In the genomic region with DNA sequence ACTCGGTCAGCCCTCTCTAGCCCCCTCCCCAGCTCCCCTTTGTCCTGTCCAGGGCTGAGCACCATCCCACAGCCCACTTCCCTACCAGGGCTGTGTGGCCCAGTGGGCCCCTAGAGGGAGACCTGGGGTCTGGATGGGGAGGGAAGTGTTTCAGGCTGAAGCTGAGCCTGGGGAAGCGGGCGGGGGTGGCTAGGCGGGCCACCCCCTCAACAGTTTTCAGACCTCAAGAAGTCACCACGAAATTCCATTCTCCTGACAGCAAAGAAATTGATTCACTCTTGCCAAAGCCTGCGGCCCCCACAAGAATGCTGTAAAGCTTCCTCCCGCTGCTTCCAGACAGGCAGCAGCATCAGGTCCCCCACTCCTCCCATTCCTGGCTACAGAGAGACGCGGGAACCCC, we compare ENCODE assay signal across 14 cellular contexts. TPM values are rescaled to one million over a fixed set of nuclear protein-coding genes. Genes with fewer than 3 reads are reported as not detected.
DNase-seq lines count a peak whose midpoint lies in the region; ATAC-seq lines count a peak whose summit lies in the region.
"Had no signal": no experiment of that assay in that cellular context is flagged by ENCODE, and none has a peak within 500 bp of the region (broad histone marks: within the 10 kb centered on the region; RNA-seq: fewer than 3 reads in every experiment).

No MANE protein-coding gene starts in this region.

- H3K9me3 Mint-ChIP-seq in activated CD4-positive, alpha-beta memory T cell treated with anti-CD3 and anti-CD28 coated beads, Interleukin-2, amount 10 ng/mL, durations not matched to agents 7 days and 5 days, result no peaks in the 10 kb centered on the region
- H3K9me3 Mint-ChIP-seq: CD8-positive, alpha-beta T cell had no signal

- no peak overlapping the region for H3K27ac Mint-ChIP-seq in activated CD4-positive, alpha-beta memory T cell treated with anti-CD3 and anti-CD28 coated beads, Interleukin-2, amount 10 ng/mL, durations not matched to agents 7 days and 5 days

- H3K4me3 Mint-ChIP-seq in activated CD4-positive, alpha-beta memory T cell treated with anti-CD3 and anti-CD28 coated beads, Interleukin-2, amount 10 ng/mL, durations not matched to agents 7 days and 5 days, result no peak overlapping the region

- 62% methylated on average over 9 of the region's 9 CpGs for WGBS in right cardiac atrium

- H3K9me3 ChIP-seq in right cardiac atrium (ENCODE audit: control insufficient read depth, low read length), result no peaks in the 10 kb centered on the region
- H3K9me3 ChIP-seq: tibial nerve had no signal

- H3K27me3 ChIP-seq in ACC112 (ENCODE audit: insufficient read depth, low read length) (no peaks in the 10 kb centered on the region), right cardiac atrium (ENCODE audit: control insufficient read depth, insufficient read depth) (no peaks in the 10 kb centered on the region)

- no peaks in the 10 kb centered on the region for H3K36me3 ChIP-seq in ACC112 (ENCODE audit: insufficient read depth, low read length)
- H3K36me3 ChIP-seq: tibial nerve had no signal

- DNase-seq in HK-2 (ENCODE audit: unreplicated experiment) (peak; percentile 89), amniotic stem cell (lab: John Stamatoyannopoulos, UW) (peak; percentile 83), kidney tubule cell (ENCODE audit: low spot score) (peak; percentile 96), right cardiac atrium (no peak), KG1 (lab: John Stamatoyannopoulos, UW) (no peak)
- DNase-seq in activated effector memory CD4-positive, alpha-beta T cell treated with Interleukin-2 at 50 U/mL for 16 hours, result no peak
- no peak for DNase-seq in activated CD4-positive, alpha-beta memory T cell treated with anti-CD3 and anti-CD28 coated beads, Interleukin-2, amount 10 ng/mL, durations not matched to agents 7 days and 5 days
- DNase-seq: activated naive CD4-positive, alpha-beta T cell treated with Interleukin-2 at 50 U/mL for 16 hours; CD8-positive, alpha-beta T cell; NCI-H510A had no signal

- peaks cover 16% of the 10 kb centered on the region for H3K36me3 Mint-ChIP-seq in activated CD4-positive, alpha-beta memory T cell treated with anti-CD3 and anti-CD28 coated beads, Interleukin-2, amount 10 ng/mL, durations not matched to agents 7 days and 5 days (ENCODE audit: low read depth)

- H3K27ac ChIP-seq in ACC112 (ENCODE audit: low read depth, low read length), result no peak overlapping the region
- no peak overlapping the region for H3K27ac ChIP-seq in right cardiac atrium (ENCODE audit: low read length)

- intact Hi-C loops in right cardiac atrium (cut with DNase I), result no loop called here

- POLR2A ChIA-PET in activated CD4-positive, alpha-beta memory T cell treated with anti-CD3 and anti-CD28 coated beads, Interleukin-2, amount 10 ng/mL, durations not matched to agents 7 days and 5 days (lab: Charles Lee), result interaction anchor here (2.2 kb wide), 1 partner anchor 11 kb away, joined by 7 read pairs; no protein-coding TSS in a partner anchor

- peaks cover 42% of the 10 kb centered on the region for H3K4me1 ChIP-seq in ACC112 (ENCODE audit: control insufficient read depth, insufficient read depth, low read length, unreplicated experiment)
- H3K4me1 ChIP-seq in right cardiac atrium (ENCODE audit: control insufficient read depth, insufficient read depth, low read length), result no peaks in the 10 kb centered on the region

- peaks cover 10% of the 10 kb centered on the region for H3K27me3 Mint-ChIP-seq in activated CD4-positive, alpha-beta memory T cell treated with anti-CD3 and anti-CD28 coated beads, Interleukin-2, amount 10 ng/mL, durations not matched to agents 7 days and 5 days

- no peak for ATAC-seq in right cardiac atrium
- ATAC-seq: CD8-positive, alpha-beta T cell had no signal

- H3K4me3 ChIP-seq in ACC112 (ENCODE audit: low read depth, low read length) (0 out of 2 replicates have a peak overlapping the region, but pooled peaks have one; percentile 9), right cardiac atrium (ENCODE audit: low read length) (no peak overlapping the region)
- H3K4me3 ChIP-seq: tibial nerve had no signal

- H3K79me2 ChIP-seq in ACC112 (ENCODE audit: control insufficient read depth, insufficient read depth, low read length, unreplicated experiment), result peaks cover 10% of the 10 kb centered on the region

- no peak overlapping the region for H2AFZ ChIP-seq in ACC112 (ENCODE audit: low read length, unreplicated experiment)

- H3K4me1 Mint-ChIP-seq in activated CD4-positive, alpha-beta memory T cell treated with anti-CD3 and anti-CD28 coated beads, Interleukin-2, amount 10 ng/mL, durations not matched to agents 7 days and 5 days, result peaks cover 28% of the 10 kb centered on the region

- CTCF ChIA-PET in activated CD4-positive, alpha-beta memory T cell treated with anti-CD3 and anti-CD28 coated beads, Interleukin-2, amount 10 ng/mL, durations not matched to agents 7 days and 5 days (lab: Charles Lee), result no interaction called here

RNA-seq across cellular contexts. Expression of a gene that starts 2.6 kb away (rescaled TPM):
- total RNA-seq in right cardiac atrium, result 1 to 10 TPM; 3.6 to 6.6 (median 4.8) TPM
- polyA plus RNA-seq in right cardiac atrium, result 6.0 TPM
- total RNA-seq in activated CD4-positive, alpha-beta memory T cell treated with anti-CD3 and anti-CD28 coated beads, Interleukin-2, amount 10 ng/mL, durations not matched to agents 7 days and 5 days, result 100 to 1,000 TPM; 105 to 109 TPM

RNA-seq across cellular contexts. Expression of a gene that starts 38.3 kb away (rescaled TPM):
- 10 to 100 TPM; 15.4 to 19.0 (median 16.1) TPM for total RNA-seq in right cardiac atrium
- polyA plus RNA-seq in right cardiac atrium, result 16.9 TPM
- 10 to 100 TPM; 31.1 to 32.9 TPM for total RNA-seq in activated CD4-positive, alpha-beta memory T cell treated with anti-CD3 and anti-CD28 coated beads, Interleukin-2, amount 10 ng/mL, durations not matched to agents 7 days and 5 days

RNA-seq across cellular contexts. Expression of a gene that starts 40.8 kb away (rescaled TPM):
- not detected for total RNA-seq in right cardiac atrium
- polyA plus RNA-seq in right cardiac atrium, result not detected
- not detected for total RNA-seq in activated CD4-positive, alpha-beta memory T cell treated with anti-CD3 and anti-CD28 coated beads, Interleukin-2, amount 10 ng/mL, durations not matched to agents 7 days and 5 days
- total RNA-seq: CD8-positive, alpha-beta T cell; endothelial cell of umbilical vein; lung microvascular endothelial cell; tibial nerve had no signal
- polyA plus RNA-seq: endothelial cell of umbilical vein had no signal

RNA-seq across cellular contexts. Expression of a gene that starts 41.8 kb away (rescaled TPM):
- total RNA-seq in right cardiac atrium, result 10 to 100 TPM; 10.6 to 16.0 (median 15.2) TPM
- polyA plus RNA-seq in right cardiac atrium, result 7.9 TPM
- total RNA-seq in activated CD4-positive, alpha-beta memory T cell treated with anti-CD3 and anti-CD28 coated beads, Interleukin-2, amount 10 ng/mL, durations not matched to agents 7 days and 5 days, result 10 to 100 TPM; 12.7 to 14.0 TPM

Comparison
In these comparisons a context has a peak if more than half of its experiments do, and no peak if none do; other contexts are left out.
1. DNase-seq: peak in HK-2 (single experiment), amniotic stem cell (single experiment) and kidney tubule cell (single experiment); none in activated effector memory CD4-positive, alpha-beta T cell treated with Interleukin-2 at 50 U/mL for 16 hours (single experiment), right cardiac atrium (0 of 3), KG1 (single experiment) and activated CD4-positive, alpha-beta memory T cell treated with anti-CD3 and anti-CD28 coated beads, Interleukin-2, amount 10 ng/mL, durations not matched to agents 7 days and 5 days (single experiment).
2. RNA of a gene that starts 2.6 kb away (total RNA-seq): 105 to 109 TPM in activated CD4-positive, alpha-beta memory T cell treated with anti-CD3 and anti-CD28 coated beads, Interleukin-2, amount 10 ng/mL, durations not matched to agents 7 days and 5 days; 3.6 to 6.6 TPM in right cardiac atrium; every median in the first group is over 10 times any median in the second.